17 cellular contexts compared by ENCODE assay signal in the genomic region with DNA sequence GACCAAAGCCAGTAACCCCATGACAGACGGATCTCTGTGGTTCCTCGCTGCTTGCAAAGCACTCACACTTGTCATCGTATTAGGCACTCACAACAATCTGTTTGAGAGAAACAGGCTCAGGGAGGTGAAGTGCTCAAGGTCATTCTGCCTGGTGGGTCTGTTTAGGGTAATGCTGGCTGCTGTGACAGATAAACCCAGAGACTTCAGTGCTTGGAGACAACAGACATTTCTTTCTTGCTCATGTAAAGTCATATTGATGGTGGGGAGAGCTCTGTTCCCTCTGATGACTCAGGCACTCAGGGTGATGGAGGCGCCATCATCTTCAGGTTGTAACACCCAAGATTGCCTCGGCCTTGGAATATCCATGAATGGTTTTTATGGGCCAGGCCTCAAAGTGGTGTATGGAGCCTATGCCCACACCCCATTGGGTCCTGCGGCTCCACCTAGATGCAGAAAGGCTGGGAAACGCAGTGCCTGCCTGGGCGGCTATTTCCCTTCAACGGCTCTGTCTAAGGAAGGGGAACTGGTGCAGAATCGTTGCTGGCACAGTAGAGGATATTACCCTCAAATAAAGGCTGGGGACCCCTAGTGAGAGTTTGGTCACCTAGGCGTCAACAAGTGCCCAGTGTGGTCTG.
A peak's percentile ranks its signal among the peaks of the same experiment; 100 is the strongest.
DNase-seq lines count a peak whose midpoint lies in the region; ATAC-seq, FAIRE-seq and TF ChIP-seq lines count a peak whose summit lies in the region.
"Had no signal": no experiment of that assay in that cellular context is flagged by ENCODE, and none has a peak within 500 bp of the region (broad histone marks: within the 10 kb centered on the region; RNA-seq: fewer than 3 reads in every experiment).

No MANE protein-coding gene starts in this region.

- no peak overlapping the region for H4K91ac ChIP-seq in IMR-90 (ENCODE audit: insufficient read depth, low read depth, low read length)

- H3K56ac ChIP-seq in IMR-90 (ENCODE audit: extremely low read depth, insufficient read depth, low read length), result no peak overlapping the region

- H4K8ac ChIP-seq in IMR-90 (ENCODE audit: low read depth in 2 of 2, low read length in 2 of 2), result peak overlapping the region in 1 of 2 experiments; percentile 13; a peak in 1 of 4 replicates

- peaks cover 2% of the 10 kb centered on the region; the same call in 1 of the 2 replicates for H3K36me3 ChIP-seq in IMR-90 (ENCODE audit: control insufficient read depth, insufficient read depth, low read length)
- no peaks in the 10 kb centered on the region for H3K36me3 ChIP-seq in K562 (ENCODE audit: control insufficient read depth, insufficient read depth, low read length)
- H3K36me3 ChIP-seq in lower lobe of right lung, result no peaks in the 10 kb centered on the region
- no peaks in the 10 kb centered on the region for H3K36me3 ChIP-seq in sigmoid colon
- H3K36me3 ChIP-seq: BE2C had no signal

- no peak for DNase-seq in IMR-90
- peak in 1 of 4 experiments; percentile 11 for DNase-seq in K562 (ENCODE audit: extremely low read depth in 1 of 4, low spot score in 3 of 4)
- no peak for DNase-seq in lower lobe of right lung
- peak; percentile 40 for DNase-seq in sigmoid colon
- DNase-seq in effector CD8-positive, alpha-beta T cell (lab: John Stamatoyannopoulos, UW), result no peak
- no peak for DNase-seq in HFFc6
- no peak for DNase-seq in H54 (ENCODE audit: insufficient read length, low spot score)
- DNase-seq in NOMO-1 (lab: John Stamatoyannopoulos, UW; ENCODE audit: unreplicated experiment in 2 of 2), result no peak
- DNase-seq: activated CD4-positive, alpha-beta memory T cell treated with anti-CD3 and anti-CD28 coated beads, Interleukin-2, amount 10 ng/mL, durations not matched to agents 7 days and 5 days; activated naive CD8-positive, alpha-beta T cell treated with anti-CD3 and anti-CD28 coated beads, Interleukin-2, amount 50 U/mL, for 24 hours; activated T-cell treated with anti-CD3 and anti-CD28 coated beads, Interleukin-2, amount 50 U/mL, for 72 hours; central memory CD4-positive, alpha-beta T cell; KBM-7; PC-9 had no signal

- TF ChIP-seq CTCF in IMR-90 (conservative IDR thresholded peaks at IDR 0.05; ENCODE audit: low read depth, low read length) (no peak), K562 (IDR thresholded peaks at IDR 0.05 in 2 of 3, conservative IDR thresholded peaks at IDR 0.05 in 1 of 3; ENCODE audit: insufficient read depth in 2 of 3, low read depth in 1 of 3, low read length in 3 of 3) (no peak), lower lobe of right lung (IDR thresholded peaks at IDR 0.05) (no peak), sigmoid colon (IDR thresholded peaks at IDR 0.05) (no peak), HFFc6 (IDR thresholded peaks at IDR 0.05) (no peak)

- H3K4me3 ChIP-seq in IMR-90 (ENCODE audit: insufficient read depth, low read depth, low read length), result no peak overlapping the region
- no peak overlapping the region for H3K4me3 ChIP-seq in K562
- H3K4me3 ChIP-seq in lower lobe of right lung, result no peak overlapping the region
- H3K4me3 ChIP-seq in sigmoid colon, result no peak overlapping the region
- H3K4me3 ChIP-seq: PC-9 had no signal

- H3K27ac Mint-ChIP-seq in HFFc6, result no peak overlapping the region
- H3K27ac Mint-ChIP-seq: activated CD4-positive, alpha-beta memory T cell treated with anti-CD3 and anti-CD28 coated beads, Interleukin-2, amount 10 ng/mL, durations not matched to agents 7 days and 5 days; activated naive CD8-positive, alpha-beta T cell treated with anti-CD3 and anti-CD28 coated beads, Interleukin-2, amount 50 U/mL, for 24 hours; activated T-cell treated with anti-CD3 and anti-CD28 coated beads, Interleukin-2, amount 50 U/mL, for 72 hours; type B pancreatic cell had no signal

- no peak for TF ChIP-seq POLR2A in IMR-90 (IDR thresholded peaks at IDR 0.05; ENCODE audit: low read depth, low read length)
- no peak for TF ChIP-seq POLR2A in K562 (conservative IDR thresholded peaks at IDR 0.05)
- TF ChIP-seq POLR2A in sigmoid colon (IDR thresholded peaks at IDR 0.05), result no peak
- no peak for TF ChIP-seq POLR2A in H54 (IDR thresholded peaks at IDR 0.05; ENCODE audit: low read depth, low read length)

- H3K79me1 ChIP-seq in IMR-90 (ENCODE audit: low read depth in 1 of 2, low read length in 2 of 2), result no peaks in the 10 kb centered on the region; a peak in 1 of 4 replicates

- FAIRE-seq in K562 (lab: Jason Lieb, UNC), result peak; percentile 51
- no peak for FAIRE-seq in H54 (lab: Jason Lieb, UNC)
- FAIRE-seq: small intestine had no signal

- H3K4me1 ChIP-seq in IMR-90 (ENCODE audit: control insufficient read depth, insufficient read depth, low read length) (peaks cover 14% of the 10 kb centered on the region), K562 (replicated peaks in 1 of 2; ENCODE audit: control insufficient read depth in 2 of 2, insufficient read depth in 2 of 2, low read length in 2 of 2) (peaks cover 0 to 9% of the 10 kb centered on the region in 2 experiments; a peak in 4 of 5 replicates), lower lobe of right lung (peaks cover 24% of the 10 kb centered on the region), sigmoid colon (peaks cover 0 to 53% (median 36%) of the 10 kb centered on the region in 4 donors)

- H3K27me3 ChIP-seq in IMR-90 (ENCODE audit: control insufficient read depth, insufficient read depth, low read length) (no peaks in the 10 kb centered on the region), K562 (ENCODE audit: control insufficient read depth in 2 of 2, insufficient read depth in 2 of 2, low read length in 2 of 2) (peaks cover 46 to 81% of the 10 kb centered on the region in 2 experiments), lower lobe of right lung (ENCODE audit: low read depth) (no peaks in the 10 kb centered on the region), sigmoid colon (no peaks in the 10 kb centered on the region)
- H3K27me3 ChIP-seq: BE2C had no signal

- ATAC-seq in IMR-90 (ENCODE audit: low read depth), result no peak
- no peak; the same call in 2 of the 3 replicates for ATAC-seq in K562
- ATAC-seq in lower lobe of right lung, result no peak
- ATAC-seq: activated naive CD8-positive, alpha-beta T cell treated with anti-CD3 and anti-CD28 coated beads, Interleukin-2, amount 50 U/mL, for 24 hours; activated T-cell treated with anti-CD3 and anti-CD28 coated beads, Interleukin-2, amount 50 U/mL, for 72 hours had no signal

- in situ Hi-C loops in IMR-90 (cut with MboI; ENCODE audit: low sequenced_read_pairs) (no loop called here), K562 (cut with MboI) (no loop called here)

- CTCF ChIA-PET in IMR-90 (lab: Yijun Ruan, JAX), result interaction anchor here (0.6 kb wide), 1 partner anchor 1002 kb away, joined by 3 read pairs; no protein-coding TSS in a partner anchor
- CTCF ChIA-PET in K562 (lab: Yijun Ruan, JAX; ENCODE audit: low intra/inter-chr PET ratio), result no interaction called here

- no peak overlapping the region for H3K4ac ChIP-seq in IMR-90 (ENCODE audit: low read depth, low read length)

- H2AK5ac ChIP-seq in IMR-90 (ENCODE audit: low read depth, low read length), result 0 out of 2 replicates have a peak overlapping the region, but pooled peaks have one; percentile 14

- peak overlapping the region; percentile 34; the same call in 1 of the 2 replicates for H3K23ac ChIP-seq in IMR-90 (ENCODE audit: low read depth, low read length)

- 100% methylated on average over 3 of the region's 11 CpGs; no CpG with 5 or more reads in 1 of the 2 experiments for WGBS in IMR-90 (ENCODE audit: extremely low coverage in 2 of 2, insufficient read length in 1 of 2), 2 experiments
- 13% methylated on average over 11 of the region's 11 CpGs for WGBS in K562 (ENCODE audit: insufficient coverage, low coverage, missing lambda C conversion rate)
- 57 to 77% methylated on average over 11 of the region's 11 CpGs for WGBS in sigmoid colon, 2 donors

- dilution Hi-C loops in IMR-90 (cut with HindIII; ENCODE audit: low sequenced_read_pairs, unreplicated experiment), result no loop called here

- peaks cover 6% of the 10 kb centered on the region; the same call in 1 of the 2 replicates for H4K20me1 ChIP-seq in IMR-90 (ENCODE audit: insufficient read depth, low read length)
- H4K20me1 ChIP-seq in K562 (replicated peaks; ENCODE audit: control insufficient read depth, insufficient read depth, low read length), result 0 out of 2 replicates have a peak, but pooled peaks cover 8% of the 10 kb centered on the region

- peaks cover 10% of the 10 kb centered on the region for H3K4me1 Mint-ChIP-seq in HFFc6 (ENCODE audit: low read depth)

- H2BK120ac ChIP-seq in IMR-90 (ENCODE audit: low read depth, low read length), result no peak overlapping the region

- POLR2A ChIA-PET in IMR-90 (lab: Charles Lee; ENCODE audit: unreplicated experiment), result no interaction called here
- POLR2A ChIA-PET in K562 (lab: Yijun Ruan, JAX), result interaction anchor here (0.6 to 2.4 kb wide), 2 partner anchors 15 to 157 kb away, joined by 3 to 6 read pairs; no protein-coding TSS in a partner anchor

- H3K9ac ChIP-seq in IMR-90 (ENCODE audit: low read depth, low read length) (no peak overlapping the region), K562 (ENCODE audit: insufficient read depth in 1 of 2, low read depth in 2 of 2, low read length in 2 of 2) (peak overlapping the region in 1 of 2 experiments; percentile 39; a peak in 1 of 4 replicates)

- H3K27ac ChIP-seq in IMR-90 (ENCODE audit: insufficient read depth, low read length) (peak overlapping the region; percentile 4; the same call in 1 of the 2 replicates), K562 (ENCODE audit: extremely low read depth, low read depth, low read length) (no peak overlapping the region), lower lobe of right lung (peak overlapping the region; percentile 14), sigmoid colon (peak overlapping the region; percentile 56 to 84 (median 75))
- H3K27ac ChIP-seq: PC-9 had no signal

- TF ChIP-seq RAD21 in IMR-90 (IDR thresholded peaks at IDR 0.05; ENCODE audit: low read length), result no peak
- no peak for TF ChIP-seq RAD21 in K562 (CRISPR knock-in tag; conservative IDR thresholded peaks at IDR 0.05 in 1 of 2, IDR thresholded peaks at IDR 0.05 in 1 of 2)

- H2BK5ac ChIP-seq in IMR-90 (ENCODE audit: low read depth, low read length, poor library complexity, severe bottlenecking), result no peak overlapping the region

- BruUV-seq in IMR-90 (replicated peaks; lab: Mats Ljungman, UMichigan) (no TSS peak), K562 (replicated peaks; lab: Mats Ljungman, UMichigan) (no TSS peak)

- H2AK9ac ChIP-seq in IMR-90 (replicated peaks; ENCODE audit: low read depth, low read length, poor library complexity), result no peak overlapping the region

- H2BK15ac ChIP-seq in IMR-90 (ENCODE audit: low read depth, low read length), result no peak overlapping the region; the same call in 2 of the 3 replicates

- intact Hi-C loops in IMR-90 (cut with micrococcal nuclease) (no loop called here), K562 (cut with micrococcal nuclease) (no loop called here), lower lobe of right lung (cut with DNase I) (no loop called here), sigmoid colon (cut with DNase I) (loop anchor here (2.0 kb wide), 1 partner anchor 14 kb away; no protein-coding TSS in a partner anchor)

- no peak for TF ChIP-seq EP300 in K562 (IDR thresholded peaks at IDR 0.05; ENCODE audit: low read length)
- TF ChIP-seq EP300 in sigmoid colon (IDR thresholded peaks at IDR 0.05), result no peak

- H3K9me3 Mint-ChIP-seq in HFFc6, result no peaks in the 10 kb centered on the region
- H3K9me3 Mint-ChIP-seq: activated CD4-positive, alpha-beta memory T cell treated with anti-CD3 and anti-CD28 coated beads, Interleukin-2, amount 10 ng/mL, durations not matched to agents 7 days and 5 days; activated naive CD8-positive, alpha-beta T cell treated with anti-CD3 and anti-CD28 coated beads, Interleukin-2, amount 50 U/mL, for 24 hours; activated T-cell treated with anti-CD3 and anti-CD28 coated beads, Interleukin-2, amount 50 U/mL, for 72 hours; type B pancreatic cell had no signal

- 0 out of 2 replicates have a peak overlapping the region, but pooled peaks have one; percentile 46 for H2BK20ac ChIP-seq in IMR-90 (ENCODE audit: low read depth, low read length)

- no peak overlapping the region for H2AFZ ChIP-seq in IMR-90 (replicated peaks; ENCODE audit: low read length, poor library complexity)
- H2AFZ ChIP-seq in K562 (ENCODE audit: low read depth, low read length), result no peak overlapping the region
- H2AFZ ChIP-seq: PC-9 had no signal

- H3K9me1 ChIP-seq in IMR-90 (ENCODE audit: insufficient read depth, low read length) (0 out of 2 replicates have a peak, but pooled peaks cover 14% of the 10 kb centered on the region), K562 (ENCODE audit: control insufficient read depth, insufficient read depth, low read length) (no peaks in the 10 kb centered on the region)

- no peaks in the 10 kb centered on the region for H3K79me2 ChIP-seq in K562 (ENCODE audit: control insufficient read depth, insufficient read depth, low read length)

- peaks cover 71% of the 10 kb centered on the region for H3K27me3 Mint-ChIP-seq in HFFc6 (ENCODE audit: insufficient read depth)
- H3K27me3 Mint-ChIP-seq: type B pancreatic cell had no signal

- no peaks in the 10 kb centered on the region for H3K9me3 ChIP-seq in IMR-90 (ENCODE audit: control insufficient read depth, insufficient read depth, low read length)
- H3K9me3 ChIP-seq in K562 (replicated peaks; ENCODE audit: control insufficient read depth, insufficient read depth, low read depth, low read length), result no peaks in the 10 kb centered on the region
- no peaks in the 10 kb centered on the region for H3K9me3 ChIP-seq in lower lobe of right lung
- H3K9me3 ChIP-seq in sigmoid colon, result no peaks in the 10 kb centered on the region
- H3K9me3 ChIP-seq: BE2C had no signal

- no peak overlapping the region; the same call in 1 of the 2 replicates for H3K18ac ChIP-seq in IMR-90 (ENCODE audit: low read depth, low read length)

- H3K14ac ChIP-seq in IMR-90 (replicated peaks; ENCODE audit: low read depth, low read length), result no peak overlapping the region

- no peak overlapping the region for H3K4me3 Mint-ChIP-seq in HFFc6
- H3K4me3 Mint-ChIP-seq: activated CD4-positive, alpha-beta memory T cell treated with anti-CD3 and anti-CD28 coated beads, Interleukin-2, amount 10 ng/mL, durations not matched to agents 7 days and 5 days; activated naive CD8-positive, alpha-beta T cell treated with anti-CD3 and anti-CD28 coated beads, Interleukin-2, amount 50 U/mL, for 24 hours; activated T-cell treated with anti-CD3 and anti-CD28 coated beads, Interleukin-2, amount 50 U/mL, for 72 hours; type B pancreatic cell had no signal

- no peaks in the 10 kb centered on the region for H3K36me3 Mint-ChIP-seq in HFFc6 (ENCODE audit: low read depth)
- H3K36me3 Mint-ChIP-seq: type B pancreatic cell had no signal

- H3K4me2 ChIP-seq in IMR-90 (ENCODE audit: low read depth, low read length), result no peak overlapping the region
- H3K4me2 ChIP-seq in K562 (ENCODE audit: insufficient read depth, low read length), result no peak overlapping the region
- H3K4me2 ChIP-seq: PC-9 had no signal

- peak overlapping the region; percentile 24; the same call in 1 of the 2 replicates for H4K5ac ChIP-seq in IMR-90 (ENCODE audit: low read depth, low read length)
